Comparison of ENCODE assay signal across 8 cellular contexts in genomic region chr22:37636186-37636948, GRCh38. TPM values are rescaled to one million over a fixed set of nuclear protein-coding genes. Genes with fewer than 3 reads are reported as not detected.
DNase-seq lines count a peak whose midpoint lies in the region; ATAC-seq, FAIRE-seq and TF ChIP-seq lines count a peak whose summit lies in the region.
"Had no signal": no experiment of that assay in that cellular context is flagged by ENCODE, and none has a peak within 500 bp of the region (broad histone marks: within the 10 kb centered on the region; RNA-seq: fewer than 3 reads in every experiment).

No MANE protein-coding gene starts in this region.

- intact Hi-C loops in OCI-LY7 (cut with micrococcal nuclease; ENCODE audit: unreplicated experiment): no loop called here

- CTCF ChIA-PET in OCI-LY7 (lab: Charles Lee; ENCODE audit: unreplicated experiment): interaction anchor here (0.6 kb wide), 1 partner anchor 115 kb away, joined by 6 read pairs; no protein-coding TSS in a partner anchor

- WGBS in smooth muscle cell (ENCODE audit: low lambda C conversion rate): 50% methylated on average over 6 of the region's 6 CpGs

- peak overlapping the region; percentile 86 to 96 for H3K27ac Mint-ChIP-seq in effector memory CD8-positive, alpha-beta T cell

- H3K27ac ChIP-seq in OCI-LY7 (ENCODE audit: low read depth, low read length, poor library complexity, severe bottlenecking) (no peak overlapping the region), smooth muscle cell (ENCODE audit: low read depth) (peak overlapping the region; percentile 83)

- H3K27me3 ChIP-seq in smooth muscle cell (ENCODE audit: low read depth): no peaks in the 10 kb centered on the region

- no peak for DNase-seq in GM18507 (ENCODE audit: extremely low spot score, insufficient read length, low read depth)
- DNase-seq in OCI-LY7 (ENCODE audit: low spot score): no peak
- peak in 1 of 3 experiments; percentile 24 for DNase-seq in effector memory CD8-positive, alpha-beta T cell
- DNase-seq in smooth muscle cell (lab: John Stamatoyannopoulos, UW; ENCODE audit: unreplicated experiment): no peak
- DNase-seq in globus pallidus (ENCODE audit: low spot score): no peak
- no peak for DNase-seq in stimulated activated CD4-positive, alpha-beta T cell treated with anti-CD3 and anti-CD28 coated beads, Interleukin-12 subunit alpha, Interleukin-12 subunit beta, amount 100 ng/mL, for 4 hours
- DNase-seq: NCI-H187 had no signal

- BruUV-seq in OCI-LY7 (replicated peaks; lab: Mats Ljungman, UMichigan): no TSS peak

- no peak overlapping the region for H3K9ac ChIP-seq in smooth muscle cell (ENCODE audit: low read depth)

- FAIRE-seq in GM18507 (lab: Jason Lieb, UNC): peak; percentile 91

- H3K9me2 ChIP-seq in OCI-LY7 (ENCODE audit: insufficient read depth, low read length): no peaks in the 10 kb centered on the region

- no peaks in the 10 kb centered on the region for H3K27me3 Mint-ChIP-seq in effector memory CD8-positive, alpha-beta T cell

- peaks cover 52% of the 10 kb centered on the region for H3K4me1 ChIP-seq in OCI-LY7 (ENCODE audit: insufficient read depth, low read length, poor library complexity, severe bottlenecking)
- peaks cover 40% of the 10 kb centered on the region for H3K4me1 ChIP-seq in smooth muscle cell (ENCODE audit: low read depth)

- no peaks in the 10 kb centered on the region for H3K79me2 ChIP-seq in OCI-LY7 (ENCODE audit: insufficient read depth, low read depth, low read length)
- H3K79me2 ChIP-seq in smooth muscle cell (ENCODE audit: low read depth): peaks cover 12% of the 10 kb centered on the region

- H3K4me3 ChIP-seq in OCI-LY7 (ENCODE audit: low read depth, low read length, poor library complexity, severe bottlenecking) (no peak overlapping the region), smooth muscle cell (no peak overlapping the region)

- TF ChIP-seq CTCF in OCI-LY7 (conservative IDR thresholded peaks at IDR 0.05; ENCODE audit: low read length) (peak; percentile 42), smooth muscle cell (IDR thresholded peaks at IDR 0.05; ENCODE audit: borderline replicate concordance, insufficient read depth, poor library complexity, severe bottlenecking) (peak; percentile 20)

- peak overlapping the region; percentile 94 to 99 for H3K4me3 Mint-ChIP-seq in effector memory CD8-positive, alpha-beta T cell

- POLR2A ChIA-PET in OCI-LY7 (lab: Charles Lee): interaction anchor here (0.5 to 1.6 kb wide), 3 partner anchors 22 to 46 kb away, joined by 3 to 5 read pairs (median 3); partner anchors contain the start of gene PDXP

- H3K9me3 Mint-ChIP-seq in effector memory CD8-positive, alpha-beta T cell: no peaks in the 10 kb centered on the region

- H3F3A ChIP-seq in smooth muscle cell (ENCODE audit: low read depth): peaks cover 20% of the 10 kb centered on the region

- H3K36me3 ChIP-seq in OCI-LY7 (ENCODE audit: insufficient read depth, low read length) (peaks cover 18% of the 10 kb centered on the region; the same call in 1 of the 2 replicates), smooth muscle cell (ENCODE audit: low read depth) (no peaks in the 10 kb centered on the region)

- H2AFZ ChIP-seq in OCI-LY7 (ENCODE audit: low read length) (no peak overlapping the region), smooth muscle cell (ENCODE audit: low read depth) (no peak overlapping the region)

- ATAC-seq in effector memory CD8-positive, alpha-beta T cell (replicated peaks): no peak
- ATAC-seq in HG03565 (IDR thresholded peaks at IDR 0.05; ENCODE audit: unreplicated experiment): no peak

- H3K36me3 Mint-ChIP-seq in effector memory CD8-positive, alpha-beta T cell (ENCODE audit: insufficient read depth): peaks cover 20% of the 10 kb centered on the region

- H3K9me3 ChIP-seq in OCI-LY7 (ENCODE audit: low read length): no peaks in the 10 kb centered on the region
- no peaks in the 10 kb centered on the region for H3K9me3 ChIP-seq in smooth muscle cell (replicated peaks; ENCODE audit: low read depth)

- peaks cover 66 to 68% of the 10 kb centered on the region in 2 donors for H3K4me1 Mint-ChIP-seq in effector memory CD8-positive, alpha-beta T cell (ENCODE audit: low read depth in 2 of 2)

- H4K20me1 ChIP-seq in OCI-LY7 (ENCODE audit: insufficient read depth, low read length) (no peaks in the 10 kb centered on the region), smooth muscle cell (ENCODE audit: low read depth) (no peaks in the 10 kb centered on the region)

- H3K4me2 ChIP-seq in OCI-LY7 (ENCODE audit: low read length) (no peak overlapping the region), smooth muscle cell (no peak overlapping the region)

RNA-seq across cellular contexts. Expression of gene SH3BP1, which starts 3.1 kb away (rescaled TPM):
- 15.3 and 18.3 TPM in 2 replicates for total RNA-seq in OCI-LY7 (2014; rRNA removed; shearing (Covaris generic))
- total RNA-seq in OCI-LY7 (2022) (44.4 and 48.4 TPM in 2 replicates), smooth muscle cell (20.4 and 26.6 TPM in 2 replicates)
- 16.6 and 33.7 TPM in 2 replicates for polyA plus RNA-seq in smooth muscle cell

RNA-seq across cellular contexts. Expression of gene PDXP, which starts 22.2 kb away (rescaled TPM):
- 50.0 and 61.2 TPM in 2 replicates for total RNA-seq in OCI-LY7 (2014; rRNA removed; shearing (Covaris generic))
- total RNA-seq in OCI-LY7 (2022): 54.0 and 55.8 TPM in 2 replicates
- 9.7 and 16.5 TPM in 2 replicates for total RNA-seq in smooth muscle cell
- 20.0 and 20.7 TPM in 2 replicates for polyA plus RNA-seq in smooth muscle cell

RNA-seq across cellular contexts. Expression of gene GGA1, which starts 27.7 kb away (rescaled TPM):
- 119 and 127 TPM in 2 replicates for total RNA-seq in OCI-LY7 (2014; rRNA removed; shearing (Covaris generic))
- 167 and 172 TPM in 2 replicates for total RNA-seq in OCI-LY7 (2022)
- 15.6 and 27.3 TPM in 2 replicates for total RNA-seq in smooth muscle cell
- polyA plus RNA-seq in smooth muscle cell: 44.0 and 59.6 TPM in 2 replicates

RNA-seq across cellular contexts. Expression of gene LGALS1, which starts 39.1 kb away (rescaled TPM):
- total RNA-seq in OCI-LY7 (2014; rRNA removed; shearing (Covaris generic)): 85.8 and 93.1 TPM in 2 replicates
- total RNA-seq in OCI-LY7 (2022) (57.2 and 57.3 TPM in 2 replicates), smooth muscle cell (3,694 and 5,079 TPM in 2 replicates)
- polyA plus RNA-seq in smooth muscle cell: 4,318 and 5,332 TPM in 2 replicates

RNA-seq across cellular contexts. Expression of gene NOL12, which starts 49.8 kb away (rescaled TPM):
- total RNA-seq in OCI-LY7 (2014; rRNA removed; shearing (Covaris generic)): 64.6 and 79.0 TPM in 2 replicates
- total RNA-seq in OCI-LY7 (2022) (58.6 and 62.3 TPM in 2 replicates), smooth muscle cell (23.4 and 31.0 TPM in 2 replicates)
- polyA plus RNA-seq in smooth muscle cell: 13.2 and 16.2 TPM in 2 replicates
